ENCODE assay signal across 2 cellular contexts in genomic region chr6:15404700-15404980, GRCh38.
TF ChIP-seq lines count a peak whose summit lies in the region.

No MANE protein-coding gene starts in this region.

TF ChIP-seq in GM23338, 12 proteins besides CTCF, POLR2A, EP300 and RAD21:
- TF ChIP-seq, protein P1, sequence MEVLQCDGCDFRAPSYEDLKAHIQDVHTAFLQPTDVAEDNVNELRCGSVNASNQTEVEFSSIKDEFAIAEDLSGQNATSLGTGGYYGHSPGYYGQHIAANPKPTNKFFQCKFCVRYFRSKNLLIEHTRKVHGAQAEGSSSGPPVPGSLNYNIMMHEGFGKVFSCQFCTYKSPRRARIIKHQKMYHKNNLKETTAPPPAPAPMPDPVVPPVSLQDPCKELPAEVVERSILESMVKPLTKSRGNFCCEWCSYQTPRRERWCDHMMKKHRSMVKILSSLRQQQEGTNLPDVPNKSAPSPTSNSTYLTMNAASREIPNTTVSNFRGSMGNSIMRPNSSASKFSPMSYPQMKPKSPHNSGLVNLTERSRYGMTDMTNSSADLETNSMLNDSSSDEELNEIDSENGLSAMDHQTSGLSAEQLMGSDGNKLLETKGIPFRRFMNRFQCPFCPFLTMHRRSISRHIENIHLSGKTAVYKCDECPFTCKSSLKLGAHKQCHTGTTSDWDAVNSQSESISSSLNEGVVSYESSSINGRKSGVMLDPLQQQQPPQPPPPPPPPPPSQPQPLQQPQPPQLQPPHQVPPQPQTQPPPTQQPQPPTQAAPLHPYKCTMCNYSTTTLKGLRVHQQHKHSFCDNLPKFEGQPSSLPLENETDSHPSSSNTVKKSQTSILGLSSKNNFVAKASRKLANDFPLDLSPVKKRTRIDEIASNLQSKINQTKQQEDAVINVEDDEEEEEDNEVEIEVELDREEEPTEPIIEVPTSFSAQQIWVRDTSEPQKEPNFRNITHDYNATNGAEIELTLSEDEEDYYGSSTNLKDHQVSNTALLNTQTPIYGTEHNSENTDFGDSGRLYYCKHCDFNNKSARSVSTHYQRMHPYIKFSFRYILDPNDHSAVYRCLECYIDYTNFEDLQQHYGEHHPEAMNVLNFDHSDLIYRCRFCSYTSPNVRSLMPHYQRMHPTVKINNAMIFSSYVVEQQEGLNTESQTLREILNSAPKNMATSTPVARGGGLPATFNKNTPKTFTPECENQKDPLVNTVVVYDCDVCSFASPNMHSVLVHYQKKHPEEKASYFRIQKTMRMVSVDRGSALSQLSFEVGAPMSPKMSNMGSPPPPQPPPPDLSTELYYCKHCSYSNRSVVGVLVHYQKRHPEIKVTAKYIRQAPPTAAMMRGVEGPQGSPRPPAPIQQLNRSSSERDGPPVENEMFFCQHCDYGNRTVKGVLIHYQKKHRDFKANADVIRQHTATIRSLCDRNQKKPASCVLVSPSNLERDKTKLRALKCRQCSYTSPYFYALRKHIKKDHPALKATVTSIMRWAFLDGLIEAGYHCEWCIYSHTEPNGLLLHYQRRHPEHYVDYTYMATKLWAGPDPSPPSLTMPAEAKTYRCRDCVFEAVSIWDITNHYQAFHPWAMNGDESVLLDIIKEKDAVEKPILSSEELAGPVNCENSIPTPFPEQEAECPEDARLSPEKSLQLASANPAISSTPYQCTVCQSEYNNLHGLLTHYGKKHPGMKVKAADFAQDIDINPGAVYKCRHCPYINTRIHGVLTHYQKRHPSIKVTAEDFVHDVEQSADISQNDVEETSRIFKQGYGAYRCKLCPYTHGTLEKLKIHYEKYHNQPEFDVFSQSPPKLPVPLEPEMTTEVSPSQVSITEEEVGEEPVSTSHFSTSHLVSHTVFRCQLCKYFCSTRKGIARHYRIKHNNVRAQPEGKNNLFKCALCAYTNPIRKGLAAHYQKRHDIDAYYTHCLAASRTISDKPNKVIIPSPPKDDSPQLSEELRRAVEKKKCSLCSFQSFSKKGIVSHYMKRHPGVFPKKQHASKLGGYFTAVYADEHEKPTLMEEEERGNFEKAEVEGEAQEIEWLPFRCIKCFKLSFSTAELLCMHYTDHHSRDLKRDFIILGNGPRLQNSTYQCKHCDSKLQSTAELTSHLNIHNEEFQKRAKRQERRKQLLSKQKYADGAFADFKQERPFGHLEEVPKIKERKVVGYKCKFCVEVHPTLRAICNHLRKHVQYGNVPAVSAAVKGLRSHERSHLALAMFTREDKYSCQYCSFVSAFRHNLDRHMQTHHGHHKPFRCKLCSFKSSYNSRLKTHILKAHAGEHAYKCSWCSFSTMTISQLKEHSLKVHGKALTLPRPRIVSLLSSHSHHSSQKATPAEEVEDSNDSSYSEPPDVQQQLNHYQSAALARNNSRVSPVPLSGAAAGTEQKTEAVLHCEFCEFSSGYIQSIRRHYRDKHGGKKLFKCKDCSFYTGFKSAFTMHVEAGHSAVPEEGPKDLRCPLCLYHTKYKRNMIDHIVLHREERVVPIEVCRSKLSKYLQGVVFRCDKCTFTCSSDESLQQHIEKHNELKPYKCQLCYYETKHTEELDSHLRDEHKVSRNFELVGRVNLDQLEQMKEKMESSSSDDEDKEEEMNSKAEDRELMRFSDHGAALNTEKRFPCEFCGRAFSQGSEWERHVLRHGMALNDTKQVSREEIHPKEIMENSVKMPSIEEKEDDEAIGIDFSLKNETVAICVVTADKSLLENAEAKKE (CRISPR knock-in tag; IDR thresholded peaks at IDR 0.05), result no peak
- TF ChIP-seq EZH2phosphoT487 (IDR thresholded peaks at IDR 0.05; ENCODE audit: unreplicated experiment) (no peak), EZH2 (IDR thresholded peaks at IDR 0.05; ENCODE audit: low read depth, unreplicated experiment) (no peak), STAT1 (IDR thresholded peaks at IDR 0.05; ENCODE audit: unreplicated experiment) (no peak), ZNF114 (CRISPR knock-in tag; IDR thresholded peaks at IDR 0.05) (no peak), POLR2AphosphoS5 (IDR thresholded peaks at IDR 0.05; ENCODE audit: low read depth) (no peak), CREB1 (CRISPR knock-in tag; IDR thresholded peaks at IDR 0.05; ENCODE audit: low read depth) (no peak), JUNB (IDR thresholded peaks at IDR 0.05; ENCODE audit: unreplicated experiment) (no peak), ETS1 (IDR thresholded peaks at IDR 0.05) (no peak), NANOG (IDR thresholded peaks at IDR 0.05; ENCODE audit: borderline replicate concordance) (no peak), ZNF331 (CRISPR knock-in tag; IDR thresholded peaks at IDR 0.05; ENCODE audit: low read depth) (no peak)
- TF ChIP-seq, protein P2, sequence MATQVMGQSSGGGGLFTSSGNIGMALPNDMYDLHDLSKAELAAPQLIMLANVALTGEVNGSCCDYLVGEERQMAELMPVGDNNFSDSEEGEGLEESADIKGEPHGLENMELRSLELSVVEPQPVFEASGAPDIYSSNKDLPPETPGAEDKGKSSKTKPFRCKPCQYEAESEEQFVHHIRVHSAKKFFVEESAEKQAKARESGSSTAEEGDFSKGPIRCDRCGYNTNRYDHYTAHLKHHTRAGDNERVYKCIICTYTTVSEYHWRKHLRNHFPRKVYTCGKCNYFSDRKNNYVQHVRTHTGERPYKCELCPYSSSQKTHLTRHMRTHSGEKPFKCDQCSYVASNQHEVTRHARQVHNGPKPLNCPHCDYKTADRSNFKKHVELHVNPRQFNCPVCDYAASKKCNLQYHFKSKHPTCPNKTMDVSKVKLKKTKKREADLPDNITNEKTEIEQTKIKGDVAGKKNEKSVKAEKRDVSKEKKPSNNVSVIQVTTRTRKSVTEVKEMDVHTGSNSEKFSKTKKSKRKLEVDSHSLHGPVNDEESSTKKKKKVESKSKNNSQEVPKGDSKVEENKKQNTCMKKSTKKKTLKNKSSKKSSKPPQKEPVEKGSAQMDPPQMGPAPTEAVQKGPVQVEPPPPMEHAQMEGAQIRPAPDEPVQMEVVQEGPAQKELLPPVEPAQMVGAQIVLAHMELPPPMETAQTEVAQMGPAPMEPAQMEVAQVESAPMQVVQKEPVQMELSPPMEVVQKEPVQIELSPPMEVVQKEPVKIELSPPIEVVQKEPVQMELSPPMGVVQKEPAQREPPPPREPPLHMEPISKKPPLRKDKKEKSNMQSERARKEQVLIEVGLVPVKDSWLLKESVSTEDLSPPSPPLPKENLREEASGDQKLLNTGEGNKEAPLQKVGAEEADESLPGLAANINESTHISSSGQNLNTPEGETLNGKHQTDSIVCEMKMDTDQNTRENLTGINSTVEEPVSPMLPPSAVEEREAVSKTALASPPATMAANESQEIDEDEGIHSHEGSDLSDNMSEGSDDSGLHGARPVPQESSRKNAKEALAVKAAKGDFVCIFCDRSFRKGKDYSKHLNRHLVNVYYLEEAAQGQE (IDR thresholded peaks at IDR 0.05; ENCODE audit: unreplicated experiment), result no peak

TF ChIP-seq in GM12878, 131 proteins besides CTCF, POLR2A, EP300 and RAD21:
- TF ChIP-seq NFYA (IDR thresholded peaks at IDR 0.05; ENCODE audit: borderline replicate concordance, low read depth, low read length) (no peak), SP1 (IDR thresholded peaks at IDR 0.05; ENCODE audit: low read depth, low read length) (no peak)
- TF ChIP-seq, protein P3, sequence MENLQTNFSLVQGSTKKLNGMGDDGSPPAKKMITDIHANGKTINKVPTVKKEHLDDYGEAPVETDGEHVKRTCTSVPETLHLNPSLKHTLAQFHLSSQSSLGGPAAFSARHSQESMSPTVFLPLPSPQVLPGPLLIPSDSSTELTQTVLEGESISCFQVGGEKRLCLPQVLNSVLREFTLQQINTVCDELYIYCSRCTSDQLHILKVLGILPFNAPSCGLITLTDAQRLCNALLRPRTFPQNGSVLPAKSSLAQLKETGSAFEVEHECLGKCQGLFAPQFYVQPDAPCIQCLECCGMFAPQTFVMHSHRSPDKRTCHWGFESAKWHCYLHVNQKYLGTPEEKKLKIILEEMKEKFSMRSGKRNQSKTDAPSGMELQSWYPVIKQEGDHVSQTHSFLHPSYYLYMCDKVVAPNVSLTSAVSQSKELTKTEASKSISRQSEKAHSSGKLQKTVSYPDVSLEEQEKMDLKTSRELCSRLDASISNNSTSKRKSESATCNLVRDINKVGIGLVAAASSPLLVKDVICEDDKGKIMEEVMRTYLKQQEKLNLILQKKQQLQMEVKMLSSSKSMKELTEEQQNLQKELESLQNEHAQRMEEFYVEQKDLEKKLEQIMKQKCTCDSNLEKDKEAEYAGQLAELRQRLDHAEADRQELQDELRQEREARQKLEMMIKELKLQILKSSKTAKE (IDR thresholded peaks at IDR 0.05; ENCODE audit: low read depth, poor library complexity, severe bottlenecking), result peak; percentile 0
